22 cellular contexts compared by ENCODE assay signal in the genomic region with DNA sequence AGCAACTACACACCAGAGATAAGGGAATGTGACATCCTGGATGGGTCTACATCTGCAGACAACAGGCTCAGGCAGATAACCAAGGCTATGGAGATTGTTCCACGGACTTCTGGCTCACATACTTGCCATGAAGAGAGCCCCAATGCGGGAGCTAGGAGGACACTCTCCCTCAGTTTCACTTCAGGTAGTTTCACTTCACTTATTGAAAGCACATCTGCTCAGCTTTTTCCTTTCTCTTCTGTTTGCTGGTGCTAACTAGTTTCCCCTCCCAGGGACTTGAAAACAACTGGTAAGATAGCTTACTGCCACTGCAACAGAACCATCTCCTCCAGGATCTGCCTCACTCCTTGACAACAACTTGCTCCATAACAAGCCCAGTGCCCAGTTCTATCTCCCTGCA. TPM values are rescaled to one million over a fixed set of nuclear protein-coding genes. Genes with fewer than 3 reads are reported as not detected.
A peak's percentile ranks its signal among the peaks of the same experiment; 100 is the strongest.
DNase-seq lines count a peak whose midpoint lies in the region; ATAC-seq lines count a peak whose summit lies in the region.
"Had no signal": no experiment of that assay in that cellular context is flagged by ENCODE, and none has a peak within 500 bp of the region (broad histone marks: within the 10 kb centered on the region; RNA-seq: fewer than 3 reads in every experiment).

No MANE protein-coding gene starts in this region.

- no peaks in the 10 kb centered on the region for H3K36me3 ChIP-seq in BLaER1
- no peaks in the 10 kb centered on the region for H3K36me3 ChIP-seq in Karpas-422 (ENCODE audit: insufficient read depth, low read length)

- peaks cover 34% of the 10 kb centered on the region for H3K4me1 ChIP-seq in BLaER1
- H3K4me1 ChIP-seq in Karpas-422 (ENCODE audit: low read length) = peaks cover 41% of the 10 kb centered on the region
- H3K4me1 ChIP-seq: A549 had no signal

- DNase-seq in Karpas-422 (peak; percentile 75), iPS-NIHi11 (ENCODE audit: low spot score) (no peak), NCI-H345 treated with DMSO at 0.1 percent for 48 hours (lab: John Stamatoyannopoulos, UW; ENCODE audit: unreplicated experiment) (no peak), NCI-H524 treated with DMSO at 0.1 percent for 48 hours (lab: John Stamatoyannopoulos, UW) (no peak), cardiac septum (ENCODE audit: low spot score) (no peak)
- DNase-seq: activated CD8-positive, alpha-beta memory T cell treated with anti-CD3 and anti-CD28 coated beads, Interleukin-2, amount 50 U/mL, for 48 hours; activated naive CD8-positive, alpha-beta T cell treated with anti-CD3 and anti-CD28 coated beads for 36 hours; cortex of kidney; DND-41; immature natural killer cell; NCI-H187; stimulated activated CD8-positive, alpha-beta memory T cell treated with anti-CD3 and anti-CD28 coated beads, Interleukin-4, amount 100 ng/mL, for 48 hours; trophoblast cell had no signal

- ATAC-seq in GM19324 (IDR thresholded peaks at IDR 0.05; ENCODE audit: low FRiP score, unreplicated experiment) (peak; percentile 79), HG02678 (IDR thresholded peaks at IDR 0.05; ENCODE audit: unreplicated experiment) (peak; percentile 61)
- ATAC-seq: A549, HepG2 had no signal

- H3K4me3 ChIP-seq in BLaER1 = no peak overlapping the region
- peak overlapping the region; percentile 32; the same call in 1 of the 2 replicates for H3K4me3 ChIP-seq in Karpas-422 (ENCODE audit: low read length)
- H3K4me3 ChIP-seq: A549 had no signal

- H3K27ac ChIP-seq in BLaER1 (no peak overlapping the region), Karpas-422 (ENCODE audit: low read length) (peak overlapping the region; percentile 82)
- H3K27ac ChIP-seq: A549, VCaP had no signal

- H3K9me2 ChIP-seq in Karpas-422 (replicated peaks; ENCODE audit: insufficient read depth, low read length) = no peaks in the 10 kb centered on the region

- intact Hi-C loops in cardiac septum (cut with DNase I) = no loop called here

- no peaks in the 10 kb centered on the region for H3K79me2 ChIP-seq in Karpas-422 (ENCODE audit: low read length)

- no peaks in the 10 kb centered on the region for H4K20me1 ChIP-seq in BLaER1
- H4K20me1 ChIP-seq in Karpas-422 (ENCODE audit: insufficient read depth, low read depth, low read length) = no peaks in the 10 kb centered on the region

- H3K4me2 ChIP-seq in BLaER1 = peak overlapping the region; percentile 53
- H3K4me2 ChIP-seq in Karpas-422 (ENCODE audit: low read depth, low read length, poor library complexity, severe bottlenecking) = peak overlapping the region; percentile 59
- H3K4me2 ChIP-seq: A549 had no signal

- H3K9ac ChIP-seq in BLaER1 = no peak overlapping the region
- H3K9ac ChIP-seq in Karpas-422 (ENCODE audit: low read length) = peak overlapping the region; percentile 41

- H3K27me3 ChIP-seq in BLaER1 (no peaks in the 10 kb centered on the region), Karpas-422 (ENCODE audit: low read length) (no peaks in the 10 kb centered on the region)

- 0 out of 2 replicates have a peak, but pooled peaks cover 11% of the 10 kb centered on the region for H3K9me3 ChIP-seq in BLaER1
- H3K9me3 ChIP-seq in Karpas-422 (ENCODE audit: low read length) = no peaks in the 10 kb centered on the region
- H3K9me3 ChIP-seq: A549 had no signal

- peak overlapping the region; percentile 81; the same call in 1 of the 2 replicates for H2AFZ ChIP-seq in Karpas-422 (ENCODE audit: low read length)

RNA-seq across cellular contexts. Expression of a gene that starts 1.4 kb away (rescaled TPM):
- not detected in 2 replicates for total RNA-seq in Karpas-422 (2014; rRNA removed; shearing (Covaris generic); ENCODE audit: low replicate concordance)
- not detected for total RNA-seq in cardiac septum
- total RNA-seq: activated naive CD8-positive, alpha-beta T cell treated with anti-CD3 and anti-CD28 coated beads for 36 hours; HepG2; mononuclear cell; progenitor cell of endocrine pancreas; SK-MEL-5 had no signal

RNA-seq across cellular contexts. Expression of a gene that starts 56.2 kb away (rescaled TPM):
- total RNA-seq in Karpas-422 (2014; rRNA removed; shearing (Covaris generic); ENCODE audit: low replicate concordance) = 0.87 and 1.2 TPM in 2 replicates
- 0.08 TPM for total RNA-seq in cardiac septum
- total RNA-seq: activated naive CD8-positive, alpha-beta T cell treated with anti-CD3 and anti-CD28 coated beads for 36 hours; HepG2; mononuclear cell; progenitor cell of endocrine pancreas had no signal
